Comparison of ENCODE assay signal across 1 cellular context in the genomic region with DNA sequence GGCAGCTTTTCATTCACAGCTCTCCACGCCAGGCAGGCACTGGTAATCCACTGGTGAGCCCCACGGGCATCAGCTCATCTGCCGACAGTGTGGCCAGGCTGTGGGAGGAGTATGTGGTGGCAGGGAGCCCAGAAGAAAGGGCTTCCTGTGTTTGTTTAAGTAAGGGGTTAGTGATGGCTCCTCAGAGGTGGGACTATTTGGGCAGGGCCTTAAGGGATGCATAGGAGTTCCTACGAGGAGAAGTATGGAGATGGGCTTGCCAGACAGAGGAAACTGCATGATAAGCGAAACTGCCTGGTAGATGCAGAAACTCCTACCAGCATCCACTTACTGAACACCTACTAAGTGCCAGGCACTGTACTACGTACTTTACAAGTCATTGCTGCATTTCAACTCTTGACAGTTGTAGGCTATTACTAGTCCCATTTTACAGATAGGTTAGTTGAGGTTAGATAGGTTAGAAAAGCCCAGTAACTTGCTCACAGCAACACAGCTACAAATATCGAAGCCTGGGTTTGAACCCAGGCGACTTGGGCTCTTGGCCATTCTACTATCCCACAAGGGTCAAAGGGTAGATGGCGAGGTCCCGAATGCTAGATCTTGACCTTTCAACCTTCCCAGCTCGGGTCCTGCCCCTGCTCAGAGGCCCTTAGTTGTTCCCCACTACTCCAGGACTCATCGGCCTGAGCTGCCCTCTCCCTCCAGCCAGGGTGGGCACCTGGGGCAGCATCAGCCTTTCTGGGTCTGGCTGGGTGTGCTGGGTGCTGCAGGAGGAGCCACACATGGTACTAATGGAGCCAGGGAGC.
TF ChIP-seq lines count a peak whose summit lies in the region.

No MANE protein-coding gene starts in this region.

TF ChIP-seq in HEK293, 187 proteins besides CTCF, POLR2A, EP300 and RAD21 (continued from another document):
- TF ChIP-seq, protein P1, sequence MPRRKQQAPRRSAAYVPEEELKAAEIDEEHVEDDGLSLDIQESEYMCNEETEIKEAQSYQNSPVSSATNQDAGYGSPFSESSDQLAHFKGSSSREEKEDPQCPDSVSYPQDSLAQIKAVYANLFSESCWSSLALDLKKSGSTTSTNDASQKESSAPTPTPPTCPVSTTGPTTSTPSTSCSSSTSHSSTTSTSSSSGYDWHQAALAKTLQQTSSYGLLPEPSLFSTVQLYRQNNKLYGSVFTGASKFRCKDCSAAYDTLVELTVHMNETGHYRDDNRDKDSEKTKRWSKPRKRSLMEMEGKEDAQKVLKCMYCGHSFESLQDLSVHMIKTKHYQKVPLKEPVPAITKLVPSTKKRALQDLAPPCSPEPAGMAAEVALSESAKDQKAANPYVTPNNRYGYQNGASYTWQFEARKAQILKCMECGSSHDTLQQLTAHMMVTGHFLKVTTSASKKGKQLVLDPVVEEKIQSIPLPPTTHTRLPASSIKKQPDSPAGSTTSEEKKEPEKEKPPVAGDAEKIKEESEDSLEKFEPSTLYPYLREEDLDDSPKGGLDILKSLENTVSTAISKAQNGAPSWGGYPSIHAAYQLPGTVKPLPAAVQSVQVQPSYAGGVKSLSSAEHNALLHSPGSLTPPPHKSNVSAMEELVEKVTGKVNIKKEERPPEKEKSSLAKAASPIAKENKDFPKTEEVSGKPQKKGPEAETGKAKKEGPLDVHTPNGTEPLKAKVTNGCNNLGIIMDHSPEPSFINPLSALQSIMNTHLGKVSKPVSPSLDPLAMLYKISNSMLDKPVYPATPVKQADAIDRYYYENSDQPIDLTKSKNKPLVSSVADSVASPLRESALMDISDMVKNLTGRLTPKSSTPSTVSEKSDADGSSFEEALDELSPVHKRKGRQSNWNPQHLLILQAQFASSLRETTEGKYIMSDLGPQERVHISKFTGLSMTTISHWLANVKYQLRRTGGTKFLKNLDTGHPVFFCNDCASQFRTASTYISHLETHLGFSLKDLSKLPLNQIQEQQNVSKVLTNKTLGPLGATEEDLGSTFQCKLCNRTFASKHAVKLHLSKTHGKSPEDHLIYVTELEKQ (tag by site-specific recombination; IDR thresholded peaks at IDR 0.05; ENCODE audit: borderline replicate concordance) = no peak
